9 cellular contexts compared by ENCODE assay signal in genomic region chr18:500556-501405, GRCh38. TPM values are rescaled to one million over a fixed set of nuclear protein-coding genes. Genes with fewer than 3 reads are reported as not detected.
DNase-seq lines count a peak whose midpoint lies in the region; ATAC-seq, FAIRE-seq and TF ChIP-seq lines count a peak whose summit lies in the region.
"Had no signal": no experiment of that assay in that cellular context is flagged by ENCODE, and none has a peak within 500 bp of the region (broad histone marks: within the 10 kb centered on the region; RNA-seq: fewer than 3 reads in every experiment).

Gene COLEC12, minus strand, starts transcription at chr18:500701. Its CDS starts 187 bp downstream, at chr18:500514.

- peak within 1 kb of the TSS; percentile 32 for H3K4me3 ChIP-seq in HEK293 (ENCODE audit: low read depth, low read length)
- peak within 1 kb of the TSS; percentile 68 for H3K4me3 ChIP-seq in astrocyte (ENCODE audit: insufficient read depth, low read depth, low read length)
- peak within 1 kb of the TSS; percentile 74 for H3K4me3 ChIP-seq in iPS-20b (ENCODE audit: low read length)
- H3K4me3 ChIP-seq in smooth muscle cell, result peak within 1 kb of the TSS; percentile 63
- no peak within 1 kb of the TSS for H3K4me3 ChIP-seq in CD4-positive, alpha-beta memory T cell (ENCODE audit: low read length in 2 of 2)

- TF ChIP-seq CTCF in HEK293 (tag by site-specific recombination; IDR thresholded peaks at IDR 0.05), result no peak
- TF ChIP-seq CTCF in astrocyte (IDR thresholded peaks at IDR 0.05; ENCODE audit: insufficient read depth, low read depth, low read length), result no peak
- no peak for TF ChIP-seq CTCF in smooth muscle cell (IDR thresholded peaks at IDR 0.05; ENCODE audit: borderline replicate concordance, insufficient read depth, poor library complexity, severe bottlenecking)
- no peak for TF ChIP-seq CTCF in natural killer cell (IDR thresholded peaks at IDR 0.05)

- H3K36me3 Mint-ChIP-seq in astrocyte (ENCODE audit: low read depth, unreplicated experiment) (peaks cover 2% of the 10 kb centered on the region), natural killer cell (no peaks in the 10 kb centered on the region)
- H3K36me3 Mint-ChIP-seq in CD4-positive, alpha-beta memory T cell, result no peaks in the 10 kb centered on the region

- H3K4me1 Mint-ChIP-seq in astrocyte (ENCODE audit: low read depth, unreplicated experiment), result peaks cover 9% of the 10 kb centered on the region
- no peaks in the 10 kb centered on the region for H3K4me1 Mint-ChIP-seq in natural killer cell
- peaks cover 0 to 14% (median 2%) of the 10 kb centered on the region in 4 donors for H3K4me1 Mint-ChIP-seq in CD4-positive, alpha-beta memory T cell

- FAIRE-seq in astrocyte (lab: Jason Lieb, UNC), result no peak

- DNase-seq in astrocyte (ENCODE audit: low read depth) (no peak), smooth muscle cell (lab: John Stamatoyannopoulos, UW; ENCODE audit: unreplicated experiment) (peak; percentile 30), natural killer cell (no peak), UCSD-AML1 (lab: John Stamatoyannopoulos, UW; ENCODE audit: unreplicated experiment) (no peak), DMS114 treated with DMSO at 0.1 percent for 48 hours (lab: John Stamatoyannopoulos, UW; ENCODE audit: unreplicated experiment) (no peak)
- DNase-seq in CD4-positive, alpha-beta memory T cell, result no peak
- DNase-seq: activated effector memory CD4-positive, alpha-beta T cell treated with Interleukin-2 at 50 U/mL for 16 hours had no signal

- H3K27ac Mint-ChIP-seq in astrocyte (ENCODE audit: unreplicated experiment) (peak within 1 kb of the TSS; percentile 63), natural killer cell (no peak within 1 kb of the TSS)
- no peak within 1 kb of the TSS for H3K27ac Mint-ChIP-seq in CD4-positive, alpha-beta memory T cell

- no peak for ATAC-seq in natural killer cell

- H4K20me1 ChIP-seq in astrocyte (ENCODE audit: insufficient read depth, low read length) (peaks cover 4% of the 10 kb centered on the region), smooth muscle cell (ENCODE audit: low read depth) (peaks cover 6% of the 10 kb centered on the region)

- H3K4me2 ChIP-seq in astrocyte (ENCODE audit: low read length) (peak within 1 kb of the TSS; percentile 92), smooth muscle cell (peak within 1 kb of the TSS; percentile 87)

- H3K9me3 ChIP-seq in HEK293 (ENCODE audit: control insufficient read depth, insufficient read depth, low read depth, low read length), result no peaks in the 10 kb centered on the region
- H3K9me3 ChIP-seq in astrocyte (ENCODE audit: insufficient read depth, low read depth, low read length), result no peaks in the 10 kb centered on the region
- no peaks in the 10 kb centered on the region for H3K9me3 ChIP-seq in iPS-20b (ENCODE audit: insufficient read depth, low read depth, low read length)
- H3K9me3 ChIP-seq in smooth muscle cell (replicated peaks; ENCODE audit: low read depth), result no peaks in the 10 kb centered on the region
- H3K9me3 ChIP-seq in CD4-positive, alpha-beta memory T cell (ENCODE audit: control insufficient read depth in 1 of 2, low read length in 2 of 2), result no peaks in the 10 kb centered on the region

- peaks cover 25% of the 10 kb centered on the region for H3K27me3 ChIP-seq in astrocyte (ENCODE audit: insufficient read depth, low read length)
- peaks cover 65% of the 10 kb centered on the region for H3K27me3 ChIP-seq in iPS-20b (ENCODE audit: insufficient read depth, low read length)
- H3K27me3 ChIP-seq in smooth muscle cell (ENCODE audit: low read depth), result peaks cover 22% of the 10 kb centered on the region
- H3K27me3 ChIP-seq in CD4-positive, alpha-beta memory T cell (ENCODE audit: insufficient read depth, low read length), result peaks cover 13% of the 10 kb centered on the region

- H3K9ac ChIP-seq in astrocyte (ENCODE audit: low read length), result peak within 1 kb of the TSS; percentile 80
- H3K9ac ChIP-seq in iPS-20b (ENCODE audit: low read depth, low read length), result peak within 1 kb of the TSS; percentile 25; the same call in 1 of the 2 replicates
- no peak within 1 kb of the TSS for H3K9ac ChIP-seq in smooth muscle cell (ENCODE audit: low read depth)

- intact Hi-C loops in natural killer cell (cut with micrococcal nuclease), result no loop called here
- intact Hi-C loops in CD4-positive, alpha-beta memory T cell (cut with micrococcal nuclease), result no loop called here

- H3K27ac ChIP-seq in HEK293 (ENCODE audit: extremely low read depth, low read depth, low read length) (peak within 1 kb of the TSS; percentile 63; the same call in 1 of the 2 replicates), astrocyte (ENCODE audit: low read depth, low read length) (peak within 1 kb of the TSS; percentile 71), iPS-20b (ENCODE audit: low read length) (no peak within 1 kb of the TSS), smooth muscle cell (ENCODE audit: low read depth) (no peak within 1 kb of the TSS)
- H3K27ac ChIP-seq in CD4-positive, alpha-beta memory T cell (ENCODE audit: low read depth, low read length), result no peak within 1 kb of the TSS

- H3F3A ChIP-seq in smooth muscle cell (ENCODE audit: low read depth), result peaks cover 8% of the 10 kb centered on the region

- peaks cover 4% of the 10 kb centered on the region for H3K79me2 ChIP-seq in astrocyte (ENCODE audit: insufficient read depth, low read length)
- H3K79me2 ChIP-seq in smooth muscle cell (ENCODE audit: low read depth), result peaks cover 4% of the 10 kb centered on the region

- peaks cover 7% of the 10 kb centered on the region for H3K4me1 ChIP-seq in HEK293 (ENCODE audit: control insufficient read depth, insufficient read depth, low read length)
- H3K4me1 ChIP-seq in astrocyte (ENCODE audit: insufficient read depth, low read length), result peaks cover 21% of the 10 kb centered on the region
- peaks cover 4% of the 10 kb centered on the region; the same call in 1 of the 2 replicates for H3K4me1 ChIP-seq in iPS-20b (ENCODE audit: insufficient read depth, low read length)
- peaks cover 6% of the 10 kb centered on the region for H3K4me1 ChIP-seq in smooth muscle cell (ENCODE audit: low read depth)
- no peaks in the 10 kb centered on the region for H3K4me1 ChIP-seq in CD4-positive, alpha-beta memory T cell (ENCODE audit: insufficient read depth, low read length)

- H3K9me3 Mint-ChIP-seq in astrocyte (ENCODE audit: unreplicated experiment) (peaks cover 6% of the 10 kb centered on the region), natural killer cell (no peaks in the 10 kb centered on the region)
- H3K9me3 Mint-ChIP-seq in CD4-positive, alpha-beta memory T cell, result peaks cover 0 to 2% (median 0%) of the 10 kb centered on the region in 8 donors

- H3K27me3 Mint-ChIP-seq in astrocyte (ENCODE audit: low read depth, unreplicated experiment) (peaks cover 26% of the 10 kb centered on the region), natural killer cell (ENCODE audit: low read depth in 2 of 2) (peaks cover 22 to 23% of the 10 kb centered on the region in 2 donors)
- peaks cover 16 to 35% of the 10 kb centered on the region in 2 donors for H3K27me3 Mint-ChIP-seq in CD4-positive, alpha-beta memory T cell

- WGBS in smooth muscle cell (ENCODE audit: low lambda C conversion rate), result 2% methylated on average over 29 of the region's 90 CpGs

- H2AFZ ChIP-seq in astrocyte (ENCODE audit: low read depth, low read length) (peak within 1 kb of the TSS; percentile 53), smooth muscle cell (ENCODE audit: low read depth) (peak within 1 kb of the TSS; percentile 66)

- POLR2A ChIA-PET in HEK293 (lab: Yijun Ruan, JAX), result interaction anchor here (0.7 kb wide), 1 partner anchor 12 kb away, joined by 4 read pairs; no protein-coding TSS in a partner anchor
- POLR2A ChIA-PET in CD4-positive, alpha-beta memory T cell (lab: Charles Lee; ENCODE audit: partially characterized antibody), result no interaction called here

- H3K4me3 Mint-ChIP-seq in astrocyte (ENCODE audit: unreplicated experiment), result peak within 1 kb of the TSS; percentile 89
- no peak within 1 kb of the TSS for H3K4me3 Mint-ChIP-seq in natural killer cell
- H3K4me3 Mint-ChIP-seq in CD4-positive, alpha-beta memory T cell, result peak within 1 kb of the TSS in 3 of 8 donors; percentile 7 to 43 (median 15)

- CTCF ChIA-PET in HEK293 (lab: Yijun Ruan, JAX), result interaction anchor here (0.5 to 1.5 kb wide), 4 partner anchors 9 to 309 kb away, joined by 3 to 5 read pairs (median 3); no protein-coding TSS in a partner anchor
- CTCF ChIA-PET in CD4-positive, alpha-beta memory T cell (lab: Charles Lee; ENCODE audit: partially characterized antibody), result no interaction called here

- no peaks in the 10 kb centered on the region for H3K36me3 ChIP-seq in HEK293 (ENCODE audit: control insufficient read depth in 2 of 2, insufficient read depth in 1 of 2, low read length in 2 of 2)
- no peaks in the 10 kb centered on the region for H3K36me3 ChIP-seq in astrocyte (ENCODE audit: insufficient read depth, low read length)
- H3K36me3 ChIP-seq in iPS-20b (ENCODE audit: insufficient read depth, low read depth, low read length), result no peaks in the 10 kb centered on the region
- no peaks in the 10 kb centered on the region for H3K36me3 ChIP-seq in smooth muscle cell (ENCODE audit: low read depth)
- no peaks in the 10 kb centered on the region for H3K36me3 ChIP-seq in CD4-positive, alpha-beta memory T cell (ENCODE audit: insufficient read depth, low read length)

TF ChIP-seq in HEK293, 187 proteins besides CTCF, POLR2A, EP300 and RAD21 (continues in another document):
- TF ChIP-seq ZNF610 (tag by site-specific recombination; IDR thresholded peaks at IDR 0.05; ENCODE audit: borderline replicate concordance) (no peak), SP3 (tag by site-specific recombination; IDR thresholded peaks at IDR 0.05) (0 out of 2 replicates have a peak, but pooled peaks have one; percentile 34), ZNF654 (tag by site-specific recombination; IDR thresholded peaks at IDR 0.05; ENCODE audit: low read depth) (no peak), ZSCAN16 (tag by site-specific recombination; IDR thresholded peaks at IDR 0.05) (no peak), ZSCAN5A (tag by site-specific recombination; IDR thresholded peaks at IDR 0.05) (no peak), ZSCAN30 (tag by site-specific recombination; IDR thresholded peaks at IDR 0.05) (no peak), ZNF548 (tag by site-specific recombination; IDR thresholded peaks at IDR 0.05) (no peak)

RNA-seq across cellular contexts. Expression of gene COLEC12, which starts in this region (rescaled TPM):
- total RNA-seq in astrocyte (11.6 and 13.2 TPM in 2 replicates), smooth muscle cell (10.8 and 13.8 TPM in 2 replicates), natural killer cell (not detected)
- 10.5 and 13.7 TPM in 2 replicates for polyA plus RNA-seq in smooth muscle cell
- total RNA-seq in CD4-positive, alpha-beta memory T cell, result under 1 TPM; 0.17 to 0.28 TPM
- not detected for polyA plus RNA-seq in CD4-positive, alpha-beta memory T cell

Comparison
In these comparisons a context has a peak if more than half of its experiments do, and no peak if none do; other contexts are left out.
1. RNA of gene COLEC12 (polyA plus RNA-seq): 10.5 to 13.7 TPM in smooth muscle cell; not detected in CD4-positive, alpha-beta memory T cell; every median in the first group is over 10 times any median in the second.
2. H3K27ac ChIP-seq: peak in HEK293 (single experiment) and astrocyte (single experiment); none in iPS-20b (single experiment), smooth muscle cell (single experiment) and CD4-positive, alpha-beta memory T cell (single experiment).
3. H3K4me3 ChIP-seq: peak in HEK293 (single experiment), astrocyte (single experiment), iPS-20b (single experiment) and smooth muscle cell (single experiment); none in CD4-positive, alpha-beta memory T cell (0 of 2).